Comparison of ENCODE assay signal across 25 cellular contexts in genomic region chr17:66248285-66248684, GRCh38. TPM values are rescaled to one million over a fixed set of nuclear protein-coding genes. Genes with fewer than 3 reads are reported as not detected.
DNase-seq lines count a peak whose midpoint lies in the region; ATAC-seq, FAIRE-seq and TF ChIP-seq lines count a peak whose summit lies in the region.
"Had no signal": no experiment of that assay in that cellular context is flagged by ENCODE, and none has a peak within 500 bp of the region (broad histone marks: within the 10 kb centered on the region; RNA-seq: fewer than 3 reads in every experiment).

No MANE protein-coding gene starts in this region.

- H3K27me3 ChIP-seq in right atrium auricular region (no peaks in the 10 kb centered on the region), endothelial cell of umbilical vein (ENCODE audit: control insufficient read depth in 2 of 2, insufficient read depth in 2 of 2, low read length in 2 of 2) (no peaks in the 10 kb centered on the region), aorta (ENCODE audit: control insufficient read depth in 1 of 2, insufficient read depth in 2 of 2, low read length in 1 of 2) (no peaks in the 10 kb centered on the region)

- 40 to 48% methylated on average over 5 of the region's 5 CpGs for WGBS in aorta, 2 donors

- H3K36me3 ChIP-seq in right atrium auricular region = no peaks in the 10 kb centered on the region
- H3K36me3 ChIP-seq in endothelial cell of umbilical vein (ENCODE audit: control insufficient read depth in 2 of 2, extremely low read depth in 1 of 2, insufficient read depth in 2 of 2, low read length in 2 of 2) = no peaks in the 10 kb centered on the region
- no peaks in the 10 kb centered on the region for H3K36me3 ChIP-seq in aorta (ENCODE audit: control insufficient read depth in 1 of 2, insufficient read depth in 2 of 2, low read length in 1 of 2)

- H3K4me3 ChIP-seq in right atrium auricular region (no peak overlapping the region), endothelial cell of umbilical vein (replicated peaks in 1 of 3; ENCODE audit: insufficient read depth in 1 of 3, low read depth in 1 of 3, low read length in 3 of 3) (no peak overlapping the region), aorta (ENCODE audit: low read length in 2 of 2) (no peak overlapping the region)

- TF ChIP-seq CTCF in right atrium auricular region (IDR thresholded peaks at IDR 0.05) = no peak
- TF ChIP-seq CTCF in endothelial cell of umbilical vein (IDR thresholded peaks at IDR 0.05; ENCODE audit: extremely low read depth in 1 of 2, insufficient read depth in 1 of 2, low read depth in 1 of 2, low read length in 2 of 2) = no peak

- no peak overlapping the region for H3K4me2 ChIP-seq in endothelial cell of umbilical vein (ENCODE audit: insufficient read depth, low read length)

- POLR2A ChIA-PET in endothelial cell of umbilical vein (lab: Charles Lee) = no interaction called here

- H4K20me1 ChIP-seq in endothelial cell of umbilical vein (replicated peaks; ENCODE audit: control insufficient read depth, extremely low read depth, insufficient read depth, low read length) = no peaks in the 10 kb centered on the region

- no peaks in the 10 kb centered on the region for H3K9me1 ChIP-seq in endothelial cell of umbilical vein (replicated peaks; ENCODE audit: control insufficient read depth, extremely low read depth, insufficient read depth, low read length)

- no peak overlapping the region for H3K9ac ChIP-seq in endothelial cell of umbilical vein (replicated peaks; ENCODE audit: extremely low read depth, insufficient read depth, low read length)

- FAIRE-seq in endothelial cell of umbilical vein (lab: Jason Lieb, UNC) = peak; percentile 31
- FAIRE-seq: GM18507, H54, RCC 7860 had no signal

- H3K9me3 ChIP-seq in right atrium auricular region (no peaks in the 10 kb centered on the region), endothelial cell of umbilical vein (replicated peaks; ENCODE audit: control insufficient read depth, insufficient read depth, low read length) (no peaks in the 10 kb centered on the region), aorta (ENCODE audit: control insufficient read depth, low read length) (no peaks in the 10 kb centered on the region)

- BruUV-seq in endothelial cell of umbilical vein (replicated peaks; lab: Mats Ljungman, UMichigan) = no TSS peak

- H3K27ac ChIP-seq in right atrium auricular region = no peak overlapping the region
- no peak overlapping the region for H3K27ac ChIP-seq in endothelial cell of umbilical vein (ENCODE audit: insufficient read depth, low read depth, low read length)
- H3K27ac ChIP-seq in aorta (ENCODE audit: low read depth in 1 of 2, low read length in 2 of 2) = no peak overlapping the region
- H3K27ac ChIP-seq: 22Rv1 had no signal

- CTCF ChIA-PET in endothelial cell of umbilical vein (lab: Charles Lee) = interaction anchor here (1.1 to 1.2 kb wide), 2 partner anchors 38 to 426 kb away, joined by 4 to 5 read pairs; no protein-coding TSS in a partner anchor

- DNase-seq in Right ventricle myocardium inferior (ENCODE audit: missing footprints) (no peak), right atrium auricular region (ENCODE audit: low spot score) (no peak), endothelial cell of umbilical vein (ENCODE audit: low read depth, low spot score) (peak; percentile 8), islet precursor cell (peak; percentile 49), aorta (no peak)
- DNase-seq: ACHN, C1 segment of cervical spinal cord, DMS53, GDM1, Karpas-422, NCI-H1694 treated with DMSO at 0.1 percent for 48 hours, NCI-H2081 treated with DMSO at 0.1 percent for 48 hours, NCI-H2171 treated with DMSO at 0.1 percent for 48 hours, NCI-H526 had no signal

- ATAC-seq in Right ventricle myocardium inferior (peak; percentile 65), aorta (ENCODE audit: low FRiP score) (no peak), GM19463 (IDR thresholded peaks at IDR 0.05; ENCODE audit: unreplicated experiment) (no peak), HG03135 (IDR thresholded peaks at IDR 0.05; ENCODE audit: unreplicated experiment) (no peak), HG03520 (IDR thresholded peaks at IDR 0.05; ENCODE audit: unreplicated experiment) (no peak)

- no peak overlapping the region for H2AFZ ChIP-seq in endothelial cell of umbilical vein (ENCODE audit: low read depth, low read length)

- H3K4me1 ChIP-seq in right atrium auricular region (no peaks in the 10 kb centered on the region), endothelial cell of umbilical vein (ENCODE audit: control insufficient read depth, extremely low read depth, insufficient read depth, low read length) (peaks cover 5% of the 10 kb centered on the region), aorta (ENCODE audit: control insufficient read depth in 1 of 2, insufficient read depth in 2 of 2, low read length in 2 of 2) (no peaks in the 10 kb centered on the region)

- no peak for TF ChIP-seq POLR2A in endothelial cell of umbilical vein (IDR thresholded peaks at IDR 0.05; ENCODE audit: low read depth, low read length)

- intact Hi-C loops in Right ventricle myocardium inferior (cut with DNase I) (no loop called here), endothelial cell of umbilical vein (cut with micrococcal nuclease) (no loop called here), aorta (cut with DNase I) (no loop called here)

- no peaks in the 10 kb centered on the region for H3K79me2 ChIP-seq in endothelial cell of umbilical vein (ENCODE audit: control insufficient read depth, insufficient read depth, low read length)

- dilution Hi-C loops in endothelial cell of umbilical vein (cut with MboI; ENCODE audit: extremely low pct_ligation_motif_present, low sequenced_read_pairs) = no loop called here

TF ChIP-seq in endothelial cell of umbilical vein, 7 proteins besides CTCF, POLR2A, EP300 and RAD21:
- TF ChIP-seq EZH2 (IDR thresholded peaks at IDR 0.05; ENCODE audit: borderline replicate concordance, low read depth, low read length, severe bottlenecking) (no peak), MYC (IDR thresholded peaks at IDR 0.05; ENCODE audit: low read depth, low read length) (no peak), MAX (IDR thresholded peaks at IDR 0.05; ENCODE audit: insufficient read depth, insufficient read length) (no peak), JUN (IDR thresholded peaks at IDR 0.05; ENCODE audit: borderline replicate concordance, insufficient read depth, insufficient read length, low read depth) (no peak), FOS (IDR thresholded peaks at IDR 0.05; ENCODE audit: borderline replicate concordance, insufficient read depth, low read length) (no peak), POLR2AphosphoS5 (IDR thresholded peaks at IDR 0.05; ENCODE audit: insufficient read depth, low read depth, low read length) (no peak), GATA2 (IDR thresholded peaks at IDR 0.05; ENCODE audit: insufficient read depth, insufficient read length, low read depth, low read length) (no peak)

RNA-seq across cellular contexts. Expression of gene APOH, which starts 19.1 kb away (rescaled TPM):
- total RNA-seq in Right ventricle myocardium inferior (not detected), right atrium auricular region (not detected), endothelial cell of umbilical vein (not detected in 2 replicates), aorta (not detected)
- polyA plus RNA-seq in endothelial cell of umbilical vein (not detected in 2 replicates), aorta (1 to 10 TPM in 1 of 2 donors, not detected in 1; 1.1 TPM)
- not detected in 2 replicates for polyA plus RNA-seq in endothelial cell of umbilical vein (2011; cell fraction: cytosol; rRNA removed)
- 0.15 TPM in 1 of 2 replicates, not detected in the other for polyA plus RNA-seq in endothelial cell of umbilical vein (2011; cell fraction: nucleus; rRNA removed)
- 0.46 TPM in 1 of 2 replicates, not detected in the other for polyA plus RNA-seq in endothelial cell of umbilical vein (2012)
- polyA minus RNA-seq in endothelial cell of umbilical vein = 0.27 TPM in 1 of 2 replicates, not detected in the other
- polyA minus RNA-seq in endothelial cell of umbilical vein (2011; cell fraction: cytosol; rRNA and poly(A)+ RNA removed) = not detected
- polyA minus RNA-seq in endothelial cell of umbilical vein (2011; cell fraction: nucleus; rRNA and poly(A)+ RNA removed) = not detected in 2 replicates
- total RNA-seq: M059J, OCI-LY7, SK-MEL-5 had no signal
- polyA plus RNA-seq: IgD-negative memory B cell had no signal

RNA-seq across cellular contexts. Expression of gene PRKCA, which starts 54.1 kb away (rescaled TPM):
- total RNA-seq in Right ventricle myocardium inferior (6.9 TPM), right atrium auricular region (1 to 10 TPM; 6.4 to 6.6 TPM), endothelial cell of umbilical vein (27.3 and 34.2 TPM in 2 replicates), aorta (10 to 100 TPM; 11.9 to 15.4 TPM)
- polyA plus RNA-seq in endothelial cell of umbilical vein (5.8 and 7.5 TPM in 2 replicates), aorta (1 to 10 TPM; 2.7 to 6.3 TPM)
- polyA plus RNA-seq in endothelial cell of umbilical vein (2011; cell fraction: cytosol; rRNA removed) = 10.0 and 10.9 TPM in 2 replicates
- polyA plus RNA-seq in endothelial cell of umbilical vein (2011; cell fraction: nucleus; rRNA removed) = 16.5 and 20.3 TPM in 2 replicates
- polyA plus RNA-seq in endothelial cell of umbilical vein (2012) = 16.5 and 17.0 TPM in 2 replicates
- 19.5 and 19.9 TPM in 2 replicates for polyA minus RNA-seq in endothelial cell of umbilical vein
- 9.7 TPM for polyA minus RNA-seq in endothelial cell of umbilical vein (2011; cell fraction: cytosol; rRNA and poly(A)+ RNA removed)
- 31.4 and 39.5 TPM in 2 replicates for polyA minus RNA-seq in endothelial cell of umbilical vein (2011; cell fraction: nucleus; rRNA and poly(A)+ RNA removed)

RNA-seq across cellular contexts. Expression of gene CEP112, which starts 56.4 kb away (rescaled TPM):
- 26.0 TPM for total RNA-seq in Right ventricle myocardium inferior
- 10 to 100 TPM in 1 of 2 donors, 1 to 10 TPM in 1; 8.1 to 11.2 TPM for total RNA-seq in right atrium auricular region
- 21.3 and 25.3 TPM in 2 replicates for total RNA-seq in endothelial cell of umbilical vein
- polyA plus RNA-seq in endothelial cell of umbilical vein = 1.4 and 1.5 TPM in 2 replicates
- polyA plus RNA-seq in endothelial cell of umbilical vein (2011; cell fraction: cytosol; rRNA removed) = 5.6 and 10.3 TPM in 2 replicates
- 8.6 and 9.7 TPM in 2 replicates for polyA plus RNA-seq in endothelial cell of umbilical vein (2011; cell fraction: nucleus; rRNA removed)
- 8.9 and 9.4 TPM in 2 replicates for polyA plus RNA-seq in endothelial cell of umbilical vein (2012)
- 6.4 and 10.6 TPM in 2 replicates for polyA minus RNA-seq in endothelial cell of umbilical vein
- polyA minus RNA-seq in endothelial cell of umbilical vein (2011; cell fraction: cytosol; rRNA and poly(A)+ RNA removed) = 0.51 TPM
- polyA minus RNA-seq in endothelial cell of umbilical vein (2011; cell fraction: nucleus; rRNA and poly(A)+ RNA removed) = 25.7 and 31.2 TPM in 2 replicates
- total RNA-seq in aorta = 10 to 100 TPM; 31.2 to 47.5 TPM
- 10 to 100 TPM; 17.5 to 30.2 TPM for polyA plus RNA-seq in aorta
- polyA plus RNA-seq: IgD-negative memory B cell had no signal

Comparison
In these comparisons a context has a peak if more than half of its experiments do, and no peak if none do; other contexts are left out.
1. DNase-seq: peak in endothelial cell of umbilical vein (single experiment) and islet precursor cell (single experiment); none in Right ventricle myocardium inferior (single experiment), right atrium auricular region (single experiment) and aorta (0 of 2).